Comparison of ENCODE assay signal across 26 cellular contexts in the genomic region with DNA sequence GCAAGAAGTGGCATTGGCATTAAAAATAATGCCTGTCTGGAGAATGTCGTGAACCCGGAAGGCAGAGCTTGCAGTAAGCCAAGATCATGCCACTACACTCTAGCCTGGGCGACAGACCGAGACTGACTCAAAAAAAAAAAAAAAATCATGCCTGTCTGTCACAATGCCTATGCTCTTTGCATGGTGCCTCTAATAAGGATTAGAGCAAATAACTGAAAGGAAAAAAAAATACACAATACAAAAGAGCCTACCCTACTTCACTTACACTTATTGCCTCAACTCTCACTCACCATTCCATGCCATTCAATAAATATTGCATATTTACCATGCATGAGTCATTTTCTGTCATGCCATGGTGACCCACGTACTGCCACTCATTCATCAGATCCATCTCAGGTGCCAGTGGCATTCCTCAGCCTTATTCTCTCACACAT. TPM values are rescaled to one million over a fixed set of nuclear protein-coding genes. Genes with fewer than 3 reads are reported as not detected.
DNase-seq lines count a peak whose midpoint lies in the region; ATAC-seq, FAIRE-seq and TF ChIP-seq lines count a peak whose summit lies in the region.
"Had no signal": no experiment of that assay in that cellular context is flagged by ENCODE, and none has a peak within 500 bp of the region (broad histone marks: within the 10 kb centered on the region; RNA-seq: fewer than 3 reads in every experiment).

No MANE protein-coding gene starts in this region.

- H3K4me1 ChIP-seq in right cardiac atrium (ENCODE audit: control insufficient read depth, insufficient read depth, low read length) (peaks cover 5% of the 10 kb centered on the region), PC-3 (ENCODE audit: insufficient read depth, low read length) (peaks cover 17% of the 10 kb centered on the region), HepG2 (ENCODE audit: insufficient read depth, low read length) (peaks cover 60% of the 10 kb centered on the region), upper lobe of right lung (peaks cover 4% of the 10 kb centered on the region), small intestine (ENCODE audit: control insufficient read depth in 2 of 2, insufficient read depth in 1 of 2, low read depth in 1 of 2, low read length in 1 of 2) (no peaks in the 10 kb centered on the region)

- H2AFZ ChIP-seq in PC-3 (ENCODE audit: low read length) (no peak overlapping the region), HepG2 (ENCODE audit: low read length) (no peak overlapping the region)
- H2AFZ ChIP-seq: PC-9 had no signal

- POLR2A ChIA-PET in PC-3 (lab: Charles Lee; ENCODE audit: unreplicated experiment) (interaction anchor here (0.6 to 0.7 kb wide), 2 partner anchors 37 to 50 kb away, joined by 3 to 6 read pairs; no protein-coding TSS in a partner anchor), HepG2 (lab: Yijun Ruan, JAX) (interaction anchor here (1.3 to 1.9 kb wide), 2 partner anchors 7 to 49 kb away, joined by 7 to 9 read pairs; a partner anchor contains a TSS)

- peaks cover 14% of the 10 kb centered on the region for H3K27me3 Mint-ChIP-seq in activated T-cell treated with anti-CD3 and anti-CD28 coated beads, Interleukin-2, amount 50 U/mL, for 4 hours (ENCODE audit: low read depth)

- no peak for FAIRE-seq in HepG2 (lab: Jason Lieb, UNC)
- FAIRE-seq in small intestine (lab: Jason Lieb, UNC): no peak
- FAIRE-seq: K562 had no signal

- H3K9ac ChIP-seq in PC-3 (ENCODE audit: low read length) (no peak overlapping the region), HepG2 (ENCODE audit: insufficient read depth, low read depth, low read length) (no peak overlapping the region)

- WGBS in right cardiac atrium: 81% methylated on average over 5 of the region's 5 CpGs
- 96% methylated on average over 5 of the region's 5 CpGs for WGBS in HepG2 (ENCODE audit: low lambda C conversion rate)
- 67 to 83% (median 75%) methylated on average over 5 of the region's 5 CpGs for WGBS in small intestine, 3 donors

- no peak for TF ChIP-seq POLR2A in HepG2 (IDR thresholded peaks at IDR 0.05; ENCODE audit: insufficient read depth in 1 of 2, low read depth in 2 of 2, low read length in 2 of 2)

- no peaks in the 10 kb centered on the region for H3K4me1 Mint-ChIP-seq in activated T-cell treated with anti-CD3 and anti-CD28 coated beads, Interleukin-2, amount 50 U/mL, for 4 hours (ENCODE audit: low read depth)
- H3K4me1 Mint-ChIP-seq: activated naive CD8-positive, alpha-beta T cell treated with anti-CD3 and anti-CD28 coated beads, Interleukin-2, amount 10 ng/mL, durations not matched to agents 7 days and 5 days; endodermal cell had no signal

- no peak for TF ChIP-seq RAD21 in HepG2 (CRISPR knock-in tag; IDR thresholded peaks at IDR 0.05)

- H3K36me3 Mint-ChIP-seq in activated T-cell treated with anti-CD3 and anti-CD28 coated beads, Interleukin-2, amount 50 U/mL, for 4 hours (ENCODE audit: insufficient read depth): no peaks in the 10 kb centered on the region
- H3K36me3 Mint-ChIP-seq: activated naive CD8-positive, alpha-beta T cell treated with anti-CD3 and anti-CD28 coated beads, Interleukin-2, amount 10 ng/mL, durations not matched to agents 7 days and 5 days had no signal

- BruUV-seq in PC-3 (replicated peaks; lab: Mats Ljungman, UMichigan) (no TSS peak), HepG2 (replicated peaks; lab: Mats Ljungman, UMichigan) (no TSS peak)

- no peak overlapping the region for H3K4me3 ChIP-seq in right cardiac atrium (ENCODE audit: low read length)
- H3K4me3 ChIP-seq in PC-3 (ENCODE audit: low read length): peak overlapping the region; percentile 25; the same call in 1 of the 2 replicates
- H3K4me3 ChIP-seq in HepG2 (replicated peaks in 1 of 3; ENCODE audit: insufficient read depth in 1 of 3, low read depth in 2 of 3, low read length in 3 of 3): no peak overlapping the region
- H3K4me3 ChIP-seq in upper lobe of right lung: no peak overlapping the region
- no peak overlapping the region for H3K4me3 ChIP-seq in small intestine (ENCODE audit: low read depth in 1 of 2, low read length in 2 of 2)
- H3K4me3 ChIP-seq: K562, PC-9, tibial artery had no signal

- H3K9me2 ChIP-seq in PC-3 (replicated peaks; ENCODE audit: low read length): no peaks in the 10 kb centered on the region

- DNase-seq in right cardiac atrium: no peak
- DNase-seq in Right ventricle myocardium superior: no peak
- DNase-seq in PC-3: peak; percentile 77
- DNase-seq in HepG2 (ENCODE audit: low spot score): no peak
- no peak for DNase-seq in upper lobe of right lung
- no peak for DNase-seq in activated T-cell treated with anti-CD3 and anti-CD28 coated beads, Interleukin-2, amount 50 U/mL, for 4 hours
- no peak for DNase-seq in small intestine
- DNase-seq: activated CD4-positive, alpha-beta T cell treated with anti-CD3 and anti-CD28 coated beads, Interleukin-2, amount 50 U/mL, for 1 hour; activated CD8-positive, alpha-beta memory T cell treated with anti-CD3 and anti-CD28 coated beads, Interleukin-2, amount 50 U/mL, for 4 hours; activated naive CD8-positive, alpha-beta T cell treated with anti-CD3 and anti-CD28 coated beads, Interleukin-2, amount 10 ng/mL, durations not matched to agents 7 days and 5 days; DMS 273 treated with DMSO at 0.1 percent for 48 hours; endodermal cell; GF-D8; MM.1S; NCI-H1436; NCI-H2171; PC-9; retina; stimulated activated CD4-positive, alpha-beta T cell treated with anti-CD3 and anti-CD28 coated beads, Interleukin-4, amount 100 ng/mL, for 24 hours; stimulated activated naive CD4-positive, alpha-beta T cell treated with Interleukin-2 at 50 U/mL for 16 hours; tibial artery; WERI-Rb-1 had no signal

- H3K79me2 ChIP-seq in PC-3 (ENCODE audit: low read length) (peaks cover 25% of the 10 kb centered on the region), HepG2 (ENCODE audit: insufficient read depth, low read length) (peaks cover 97% of the 10 kb centered on the region)

- no peak for TF ChIP-seq CTCF in PC-3 (conservative IDR thresholded peaks at IDR 0.05; ENCODE audit: low read depth, low read length)
- no peak for TF ChIP-seq CTCF in HepG2 (CRISPR knock-in tag; IDR thresholded peaks at IDR 0.05)
- TF ChIP-seq CTCF in upper lobe of right lung (IDR thresholded peaks at IDR 0.05): no peak

- H3F3A ChIP-seq in PC-3 (ENCODE audit: low read length, unreplicated experiment): no peaks in the 10 kb centered on the region

- H3K4me2 ChIP-seq in PC-3 (ENCODE audit: low read length) (peak overlapping the region; percentile 67), HepG2 (ENCODE audit: low read depth, low read length) (no peak overlapping the region)
- H3K4me2 ChIP-seq: PC-9 had no signal

- no peaks in the 10 kb centered on the region for H3K9me3 ChIP-seq in right cardiac atrium (ENCODE audit: control insufficient read depth, low read length)
- no peaks in the 10 kb centered on the region for H3K9me3 ChIP-seq in PC-3 (ENCODE audit: low read length)
- H3K9me3 ChIP-seq in HepG2 (ENCODE audit: low read length): no peaks in the 10 kb centered on the region
- H3K9me3 ChIP-seq in upper lobe of right lung: no peaks in the 10 kb centered on the region
- H3K9me3 ChIP-seq in small intestine (ENCODE audit: control insufficient read depth, low read depth): no peaks in the 10 kb centered on the region
- H3K9me3 ChIP-seq: neutrophil, tibial artery had no signal

- H3K36me3 ChIP-seq in PC-3 (ENCODE audit: low read depth, low read length) (no peaks in the 10 kb centered on the region), HepG2 (replicated peaks in 1 of 2; ENCODE audit: control insufficient read depth in 1 of 2, insufficient read depth in 2 of 2, low read length in 2 of 2) (peaks cover 0 to 3% of the 10 kb centered on the region in 2 experiments; a peak in 2 of 5 replicates), upper lobe of right lung (no peaks in the 10 kb centered on the region), small intestine (ENCODE audit: control insufficient read depth in 2 of 2, insufficient read depth in 2 of 2, low read length in 2 of 2) (no peaks in the 10 kb centered on the region)
- H3K36me3 ChIP-seq: neutrophil, tibial artery, WERI-Rb-1 had no signal

- no peak for ATAC-seq in right cardiac atrium
- ATAC-seq in Right ventricle myocardium superior (ENCODE audit: poor library complexity): no peak
- ATAC-seq in PC-3: peak; percentile 92
- ATAC-seq in HepG2: no peak; the same call in 2 of the 3 replicates
- ATAC-seq in upper lobe of right lung: peak; percentile 39
- ATAC-seq in activated T-cell treated with anti-CD3 and anti-CD28 coated beads, Interleukin-2, amount 50 U/mL, for 4 hours: no peak
- no peak for ATAC-seq in HG03378 (IDR thresholded peaks at IDR 0.05; ENCODE audit: unreplicated experiment)

- in situ Hi-C loops in HepG2 (cut with HindIII; ENCODE audit: extremely low pct_ligation_motif_present, low pct_unique_long_range_greater_than_20kb): no loop called here

- H3K27me3 ChIP-seq in right cardiac atrium (ENCODE audit: control insufficient read depth, insufficient read depth) (no peaks in the 10 kb centered on the region), PC-3 (ENCODE audit: low read length) (no peaks in the 10 kb centered on the region), HepG2 (ENCODE audit: control insufficient read depth in 1 of 2, insufficient read depth in 2 of 2, low read length in 2 of 2) (no peaks in the 10 kb centered on the region), upper lobe of right lung (no peaks in the 10 kb centered on the region), small intestine (ENCODE audit: control insufficient read depth in 2 of 2, insufficient read depth in 2 of 2, low read length in 2 of 2) (no peaks in the 10 kb centered on the region)
- H3K27me3 ChIP-seq: neutrophil, tibial artery had no signal

- no peaks in the 10 kb centered on the region for H3K9me3 Mint-ChIP-seq in activated T-cell treated with anti-CD3 and anti-CD28 coated beads, Interleukin-2, amount 50 U/mL, for 4 hours
- H3K9me3 Mint-ChIP-seq: activated naive CD8-positive, alpha-beta T cell treated with anti-CD3 and anti-CD28 coated beads, Interleukin-2, amount 10 ng/mL, durations not matched to agents 7 days and 5 days; activated T-helper 2 cell treated with anti-CD3 and anti-CD28 coated beads, Interferon-gamma antibody, Interleukin-2, Interleukin-4, amounts not matched to agents 10 μg/mL and 5 μg/mL and 100 μg/mL, durations not matched to agents 14 hours and 24 hours and 36 hours; endodermal cell had no signal

- no peaks in the 10 kb centered on the region for H4K20me1 ChIP-seq in PC-3 (ENCODE audit: low read length)
- peaks cover 23% of the 10 kb centered on the region; the same call in 1 of the 2 replicates for H4K20me1 ChIP-seq in HepG2 (ENCODE audit: insufficient read depth, low read length)

- CTCF ChIA-PET in PC-3 (lab: Charles Lee): no interaction called here
- CTCF ChIA-PET in HepG2 (lab: Yijun Ruan, JAX; ENCODE audit: low intra/inter-chr PET ratio, low total read pairs): no interaction called here

- H3K27ac ChIP-seq in right cardiac atrium (ENCODE audit: low read length): peak overlapping the region; percentile 52
- H3K27ac ChIP-seq in PC-3 (ENCODE audit: low read length): peak overlapping the region; percentile 57
- H3K27ac ChIP-seq in HepG2 (ENCODE audit: extremely low read length, insufficient read depth, low read length): no peak overlapping the region
- H3K27ac ChIP-seq in upper lobe of right lung: no peak overlapping the region
- H3K27ac ChIP-seq in small intestine (ENCODE audit: low read depth in 1 of 2, low read length in 1 of 2): no peak overlapping the region
- H3K27ac ChIP-seq: neutrophil, PC-9, tibial artery, WERI-Rb-1 had no signal

- TF ChIP-seq EP300 in HepG2 (IDR thresholded peaks at IDR 0.05; ENCODE audit: low read depth in 2 of 2, low read length in 2 of 2) (no peak), HepG2 (CRISPR knock-in tag; IDR thresholded peaks at IDR 0.05; ENCODE audit: borderline replicate concordance) (no peak)

- H3K4me3 Mint-ChIP-seq in activated T-cell treated with anti-CD3 and anti-CD28 coated beads, Interleukin-2, amount 50 U/mL, for 4 hours: no peak overlapping the region
- H3K4me3 Mint-ChIP-seq: activated naive CD8-positive, alpha-beta T cell treated with anti-CD3 and anti-CD28 coated beads, Interleukin-2, amount 10 ng/mL, durations not matched to agents 7 days and 5 days; endodermal cell had no signal

- intact Hi-C loops in right cardiac atrium (cut with DNase I): no loop called here
- intact Hi-C loops in Right ventricle myocardium superior (cut with DNase I): no loop called here
- intact Hi-C loops in PC-3 (cut with micrococcal nuclease): no loop called here
- intact Hi-C loops in HepG2 (cut with micrococcal nuclease; ENCODE audit: unreplicated experiment): no loop called here
- intact Hi-C loops in upper lobe of right lung (cut with DNase I): no loop called here

RNA-seq across cellular contexts. Expression of a gene that starts 49.1 kb away (rescaled TPM):
- 10 to 100 TPM; 51.2 to 69.4 (median 63.6) TPM for total RNA-seq in right cardiac atrium
- polyA plus RNA-seq in right cardiac atrium: 28.3 TPM
- 107 TPM for total RNA-seq in Right ventricle myocardium superior
- 15.1 and 22.3 TPM in 2 replicates for total RNA-seq in PC-3 (2014; rRNA removed)
- total RNA-seq in HepG2 (2016; rRNA removed; fragmentation: Illumina TruSeq; extraction: Trizol): 35.9 and 55.4 TPM in 2 replicates
- total RNA-seq in HepG2 (2016; cell fraction: cytosol; rRNA removed; fragmentation: Illumina TruSeq; extraction: Trizol; ENCODE audit: low read depth): 9.8 and 11.6 TPM in 2 replicates
- total RNA-seq in HepG2 (2016; cell fraction: insoluble cytoplasmic fraction; rRNA removed; fragmentation: Illumina TruSeq; extraction: Trizol): 34.7 and 51.3 TPM in 2 replicates
- 15.2 and 16.2 TPM in 2 replicates for total RNA-seq in HepG2 (2016; cell fraction: membrane; rRNA removed; fragmentation: Illumina TruSeq; extraction: Trizol)
- 40.3 and 42.3 TPM in 2 replicates for total RNA-seq in HepG2 (2016; cell fraction: nucleus; rRNA removed; fragmentation: Illumina TruSeq; extraction: Trizol)
- polyA plus RNA-seq in HepG2 (2011; rRNA removed): 61.0 and 64.4 TPM in 2 replicates
- polyA plus RNA-seq in HepG2 (2011; cell fraction: cytosol; rRNA removed): 51.3 and 56.0 TPM in 2 replicates
- 38.5 and 39.0 TPM in 2 replicates for polyA plus RNA-seq in HepG2 (2011; cell fraction: nucleus; rRNA removed)
- polyA plus RNA-seq in HepG2 (2012): 34.3 and 36.4 TPM in 2 replicates
- polyA plus RNA-seq in HepG2 (2016; cell fraction: cytosol; fragmentation: Illumina TruSeq; extraction: Trizol; ENCODE audit: low read depth): 0.92 and 0.95 TPM in 2 replicates
- 40.9 and 42.4 TPM in 2 replicates for polyA plus RNA-seq in HepG2 (2016; cell fraction: insoluble cytoplasmic fraction; fragmentation: Illumina TruSeq; extraction: Trizol; ENCODE audit: low read depth)
- 4.8 and 5.3 TPM in 2 replicates for polyA plus RNA-seq in HepG2 (2016; cell fraction: membrane; fragmentation: Illumina TruSeq; extraction: Trizol; ENCODE audit: low read depth)
- 33.6 TPM in 2 replicates for polyA plus RNA-seq in HepG2 (2016; cell fraction: nucleus; fragmentation: Illumina TruSeq; extraction: Trizol; ENCODE audit: insufficient read depth, low read depth)
- polyA minus RNA-seq in HepG2 (2011; rRNA and poly(A)+ RNA removed; ENCODE audit: low replicate concordance): 53.3 and 125 TPM in 2 replicates
- 88.0 and 94.2 TPM in 2 replicates for polyA minus RNA-seq in HepG2 (2011; cell fraction: cytosol; rRNA and poly(A)+ RNA removed)
- 138 and 139 TPM in 2 replicates for polyA minus RNA-seq in HepG2 (2011; cell fraction: nucleus; rRNA and poly(A)+ RNA removed)
- total RNA-seq in upper lobe of right lung: 26.1 TPM
- 10 to 100 TPM; 25.1 to 35.1 (median 30.0) TPM for total RNA-seq in activated T-cell treated with anti-CD3 and anti-CD28 coated beads, Interleukin-2, amount 50 U/mL, for 4 hours
- polyA plus RNA-seq in small intestine: 1 to 10 TPM; 2.4 to 8.1 (median 4.0) TPM

Comparison
In these comparisons a context has a peak if more than half of its experiments do, and no peak if none do; other contexts are left out.
1. ATAC-seq: peak in PC-3 (single experiment) and upper lobe of right lung (single experiment); none in right cardiac atrium (0 of 2), Right ventricle myocardium superior (single experiment), HepG2 (single experiment), activated T-cell treated with anti-CD3 and anti-CD28 coated beads, Interleukin-2, amount 50 U/mL, for 4 hours (0 of 2) and HG03378 (single experiment).
2. H3K27ac ChIP-seq: peak in right cardiac atrium (single experiment) and PC-3 (single experiment); none in HepG2 (single experiment), upper lobe of right lung (single experiment) and small intestine (0 of 2).